Comparison of ENCODE assay signal across 14 cellular contexts in genomic region chr4:66178901-66179300, GRCh38.
DNase-seq lines count a peak whose midpoint lies in the region; ATAC-seq, FAIRE-seq and TF ChIP-seq lines count a peak whose summit lies in the region.
"Had no signal": no experiment of that assay in that cellular context is flagged by ENCODE, and none has a peak within 500 bp of the region (broad histone marks: within the 10 kb centered on the region; RNA-seq: fewer than 3 reads in every experiment).

No MANE protein-coding gene starts in this region.

- H3K27ac ChIP-seq in neural progenitor cell: no peak overlapping the region
- H3K27ac ChIP-seq: HL-60, SJCRH30 had no signal

- H2AFZ ChIP-seq in neural progenitor cell (replicated peaks): no peak overlapping the region

- H3K9me3 Mint-ChIP-seq in neural progenitor cell (peaks cover 9% of the 10 kb centered on the region), T-cell (peaks cover 10 to 24% (median 12%) of the 10 kb centered on the region in 3 donors)

- no peaks in the 10 kb centered on the region for H3K9me3 ChIP-seq in neural progenitor cell (ENCODE audit: low read depth)
- H3K9me3 ChIP-seq: SJCRH30 had no signal

- H3K4me3 ChIP-seq in bronchial epithelial cell (ENCODE audit: low read depth, low read length) (no peak overlapping the region), neural progenitor cell (no peak overlapping the region)
- H3K4me3 ChIP-seq: SJCRH30 had no signal

- no peak overlapping the region for H3K4me3 Mint-ChIP-seq in neural progenitor cell
- no peak overlapping the region for H3K4me3 Mint-ChIP-seq in T-cell
- H3K4me3 Mint-ChIP-seq: CD4-positive, CD25-positive, alpha-beta regulatory T cell had no signal

- no peaks in the 10 kb centered on the region for H4K20me1 ChIP-seq in neural progenitor cell (ENCODE audit: low read depth)

- no peak for ATAC-seq in HG02973 (IDR thresholded peaks at IDR 0.05; ENCODE audit: unreplicated experiment)
- ATAC-seq in T-cell (replicated peaks in 1 of 4): no peak
- ATAC-seq: activated CD4-positive, CD25-positive, alpha-beta regulatory T cell treated with anti-CD3 and anti-CD28 coated beads, Interleukin-2, amount 50 U/mL, for 24 hours had no signal

- TF ChIP-seq CTCF in bronchial epithelial cell (IDR thresholded peaks at IDR 0.05; ENCODE audit: insufficient read depth, low read length, severe bottlenecking) (no peak), neural progenitor cell (IDR thresholded peaks at IDR 0.05) (no peak)

- H3K27me3 ChIP-seq in bronchial epithelial cell (ENCODE audit: control insufficient read depth, insufficient read depth, low read length) (no peaks in the 10 kb centered on the region), neural progenitor cell (no peaks in the 10 kb centered on the region)
- H3K27me3 ChIP-seq: SJCRH30 had no signal

- no peaks in the 10 kb centered on the region for H3K36me3 Mint-ChIP-seq in neural progenitor cell
- no peaks in the 10 kb centered on the region for H3K36me3 Mint-ChIP-seq in T-cell
- H3K36me3 Mint-ChIP-seq: CD4-positive, CD25-positive, alpha-beta regulatory T cell had no signal

- H3F3A ChIP-seq in neural progenitor cell (ENCODE audit: low read depth): no peaks in the 10 kb centered on the region

- no peaks in the 10 kb centered on the region for H3K79me2 ChIP-seq in neural progenitor cell (ENCODE audit: low read depth)

- H3K27ac Mint-ChIP-seq in neural progenitor cell (no peak overlapping the region), T-cell (no peak overlapping the region)
- H3K27ac Mint-ChIP-seq: CD4-positive, CD25-positive, alpha-beta regulatory T cell had no signal

- H3K4me1 Mint-ChIP-seq in neural progenitor cell (peaks cover 9% of the 10 kb centered on the region), T-cell (no peaks in the 10 kb centered on the region)
- H3K4me1 Mint-ChIP-seq: CD4-positive, CD25-positive, alpha-beta regulatory T cell had no signal

- H3K4me2 ChIP-seq in neural progenitor cell: peak overlapping the region; percentile 19

- H3K27me3 Mint-ChIP-seq in neural progenitor cell (ENCODE audit: insufficient read depth, low read depth) (peaks cover 2% of the 10 kb centered on the region), T-cell (no peaks in the 10 kb centered on the region)
- H3K27me3 Mint-ChIP-seq: CD4-positive, CD25-positive, alpha-beta regulatory T cell had no signal

- FAIRE-seq in bronchial epithelial cell (lab: Jason Lieb, UNC): no peak

- POLR2A ChIA-PET in T-cell (lab: Charles Lee): no interaction called here

- CTCF ChIA-PET in T-cell (lab: Charles Lee): no interaction called here

- H3K4me1 ChIP-seq in neural progenitor cell: peaks cover 4% of the 10 kb centered on the region
- H3K4me1 ChIP-seq: SJCRH30 had no signal

- H3K36me3 ChIP-seq in bronchial epithelial cell (ENCODE audit: control insufficient read depth, insufficient read depth, low read length) (no peaks in the 10 kb centered on the region), neural progenitor cell (no peaks in the 10 kb centered on the region)
- H3K36me3 ChIP-seq: SJCRH30 had no signal

- no peak overlapping the region for H3K9ac ChIP-seq in neural progenitor cell

- peak; percentile 43 for DNase-seq in Daoy (ENCODE audit: low read depth)
- peak; percentile 90 for DNase-seq in M059J (ENCODE audit: low read depth)
- peak; percentile 1 for DNase-seq in bronchial epithelial cell (ENCODE audit: low read depth)
- DNase-seq in neural progenitor cell (ENCODE audit: low spot score): peak; percentile 74
- DNase-seq in islet precursor cell: no peak
- DNase-seq in SHP77 (lab: John Stamatoyannopoulos, UW): no peak
- no peak for DNase-seq in T-cell
- DNase-seq: activated T-cell treated with anti-CD3 and anti-CD28 coated beads, Interleukin-2, amount 50 U/mL, for 48 hours; aorta; CD4-positive, CD25-positive, alpha-beta regulatory T cell had no signal

Comparison
In these comparisons a context has a peak if more than half of its experiments do, and no peak if none do; other contexts are left out.
1. DNase-seq: peak in Daoy (single experiment), M059J (single experiment), bronchial epithelial cell (single experiment) and neural progenitor cell (single experiment); none in islet precursor cell (single experiment), SHP77 (0 of 2) and T-cell (0 of 34).